21 cellular contexts compared by ENCODE assay signal in genomic region chr7:18437086-18437485, GRCh38.
"Had no signal": no experiment of that assay in that cellular context is flagged by ENCODE, and none has a peak within 500 bp of the region (broad histone marks: within the 10 kb centered on the region; RNA-seq: fewer than 3 reads in every experiment).

No MANE protein-coding gene starts in this region.

- H3K9me3 ChIP-seq: adrenal gland, ascending aorta, colonic mucosa, left ventricle myocardium inferior, thoracic aorta, upper lobe of left lung had no signal

- H3K27ac ChIP-seq: adrenal gland, ascending aorta, brain microvascular endothelial cell, colonic mucosa, dorsolateral prefrontal cortex, left ventricle myocardium inferior, thoracic aorta, upper lobe of left lung had no signal

- H3K4me3 ChIP-seq: adrenal gland, ascending aorta, colonic mucosa, dorsolateral prefrontal cortex, left ventricle myocardium inferior, thoracic aorta, upper lobe of left lung had no signal

- DNase-seq: activated CD4-positive, alpha-beta T cell treated with anti-CD3 and anti-CD28 coated beads, Interleukin-2, amount 10 ng/mL, durations not matched to agents 7 days and 5 days; activated CD4-positive, CD25-positive, alpha-beta regulatory T cell treated with anti-CD3 and anti-CD28 coated beads, Interleukin-2, amount 50 U/mL, for 72 hours; activated T-cell treated with anti-CD3 and anti-CD28 coated beads, Interleukin-2, amount 50 U/mL, for 1 hour; adrenal gland; brain microvascular endothelial cell; caudate nucleus; colonic mucosa; dorsolateral prefrontal cortex; effector memory CD8-positive, alpha-beta T cell; glutamatergic neuron; hippocampal formation; left ventricle myocardium inferior; naive thymus-derived CD8-positive, alpha-beta T cell; stimulated activated CD4-positive, alpha-beta T cell treated with anti-CD3 and anti-CD28 coated beads, Interleukin-4, amount 100 ng/mL, for 1 hour; stimulated activated naive CD4-positive, alpha-beta T cell treated with Interleukin-2 at 50 U/mL for 16 hours; upper lobe of left lung had no signal

- H3K27me3 ChIP-seq: adrenal gland, ascending aorta, brain microvascular endothelial cell, colonic mucosa, dorsolateral prefrontal cortex, upper lobe of left lung had no signal

- H3K36me3 ChIP-seq: adrenal gland, ascending aorta, brain microvascular endothelial cell, colonic mucosa, left ventricle myocardium inferior, thoracic aorta, upper lobe of left lung had no signal

- ATAC-seq: activated naive CD4-positive, alpha-beta T cell treated with anti-CD3 and anti-CD28 coated beads, Interleukin-2, amount 50 U/mL, for 72 hours; activated T-helper 17 cell treated with anti-CD3 and anti-CD28 coated beads, Interleukin-2, amount 50 U/mL, for 72 hours; effector memory CD8-positive, alpha-beta T cell; esophagus mucosa; naive thymus-derived CD8-positive, alpha-beta T cell had no signal

- H3K4me1 ChIP-seq: adrenal gland, ascending aorta, colonic mucosa, left ventricle myocardium inferior, upper lobe of left lung had no signal
